In the genomic region with DNA sequence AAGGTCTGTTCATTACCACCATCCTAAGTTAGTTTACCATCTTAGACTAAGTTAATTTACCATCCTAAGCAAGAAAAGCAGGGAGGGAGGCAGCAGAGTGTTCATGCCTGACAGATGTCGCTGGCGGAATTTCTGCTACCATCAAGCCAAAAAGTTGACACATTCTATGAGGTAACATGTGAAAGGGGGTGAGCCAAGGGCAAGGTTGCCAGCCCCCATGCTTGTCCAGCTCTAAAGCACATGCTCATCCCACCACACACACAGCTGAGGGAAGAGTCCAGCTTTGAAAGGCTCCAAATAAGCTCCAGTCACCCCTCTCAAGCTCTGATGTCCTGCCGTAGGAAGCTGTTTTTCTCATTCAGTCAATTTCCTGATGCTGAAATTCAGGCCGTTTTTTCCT, we compare ENCODE assay signal across 17 cellular contexts. TPM values are rescaled to one million over a fixed set of nuclear protein-coding genes. Genes with fewer than 3 reads are reported as not detected.
DNase-seq lines count a peak whose midpoint lies in the region; ATAC-seq and TF ChIP-seq lines count a peak whose summit lies in the region.
"Had no signal": no experiment of that assay in that cellular context is flagged by ENCODE, and none has a peak within 500 bp of the region (broad histone marks: within the 10 kb centered on the region; RNA-seq: fewer than 3 reads in every experiment).

No MANE protein-coding gene starts in this region.

- H3K9ac ChIP-seq in BLaER1 = peak overlapping the region; percentile 38

- H3K27me3 Mint-ChIP-seq in CD4-positive, alpha-beta memory T cell = no peaks in the 10 kb centered on the region
- no peaks in the 10 kb centered on the region for H3K27me3 Mint-ChIP-seq in activated CD8-positive, alpha-beta T cell treated with anti-CD3 and anti-CD28 coated beads for 36 hours
- peaks cover 14 to 15% (median 15%) of the 10 kb centered on the region in 3 donors for H3K27me3 Mint-ChIP-seq in immature natural killer cell (ENCODE audit: low read depth in 3 of 3)

- H3K4me1 Mint-ChIP-seq in CD4-positive, alpha-beta memory T cell = peaks cover 77 to 100% (median 94%) of the 10 kb centered on the region in 4 donors
- peaks cover 95% of the 10 kb centered on the region for H3K4me1 Mint-ChIP-seq in activated CD8-positive, alpha-beta T cell treated with anti-CD3 and anti-CD28 coated beads for 36 hours (ENCODE audit: low read depth)
- H3K4me1 Mint-ChIP-seq in immature natural killer cell = peaks cover 99% of the 10 kb centered on the region in 2 donors

- H3K4me1 ChIP-seq in BLaER1 = peaks cover 99% of the 10 kb centered on the region
- H3K4me1 ChIP-seq in CD4-positive, alpha-beta memory T cell (ENCODE audit: insufficient read depth, low read length) = peaks cover 100% of the 10 kb centered on the region

- H4K20me1 ChIP-seq in BLaER1 = peaks cover 79% of the 10 kb centered on the region

- no peaks in the 10 kb centered on the region for H3K27me3 ChIP-seq in BLaER1
- H3K27me3 ChIP-seq in CD4-positive, alpha-beta memory T cell (ENCODE audit: insufficient read depth, low read length) = no peaks in the 10 kb centered on the region

- peak overlapping the region in 7 of 8 donors; percentile 77 to 92 (median 86) for H3K4me3 Mint-ChIP-seq in CD4-positive, alpha-beta memory T cell
- peak overlapping the region; percentile 96 for H3K4me3 Mint-ChIP-seq in activated CD8-positive, alpha-beta T cell treated with anti-CD3 and anti-CD28 coated beads for 36 hours
- H3K4me3 Mint-ChIP-seq in immature natural killer cell = peak overlapping the region; percentile 75 to 90 (median 81)

- intact Hi-C loops in CD4-positive, alpha-beta memory T cell (cut with micrococcal nuclease) = no loop called here
- intact Hi-C loops in activated CD8-positive, alpha-beta T cell treated with anti-CD3 and anti-CD28 coated beads for 36 hours (cut with micrococcal nuclease) = no loop called here
- intact Hi-C loops in left ventricle myocardium superior (cut with micrococcal nuclease) = no loop called here

- H3K27ac Mint-ChIP-seq in CD4-positive, alpha-beta memory T cell = peak overlapping the region; percentile 88 to 94 (median 91)
- peak overlapping the region; percentile 100 for H3K27ac Mint-ChIP-seq in activated CD8-positive, alpha-beta T cell treated with anti-CD3 and anti-CD28 coated beads for 36 hours
- H3K27ac Mint-ChIP-seq in immature natural killer cell = peak overlapping the region; percentile 95 to 99 (median 97)

- H3K36me3 ChIP-seq in BLaER1 = peaks cover 90% of the 10 kb centered on the region
- H3K36me3 ChIP-seq in CD4-positive, alpha-beta memory T cell (ENCODE audit: insufficient read depth, low read length) = peaks cover 78% of the 10 kb centered on the region

- TF ChIP-seq CTCF in activated CD8-positive, alpha-beta T cell treated with anti-CD3 and anti-CD28 coated beads for 36 hours (IDR thresholded peaks at IDR 0.05) = no peak

- ATAC-seq in activated CD8-positive, alpha-beta T cell treated with anti-CD3 and anti-CD28 coated beads for 36 hours = no peak
- ATAC-seq in left ventricle myocardium superior = no peak

- H3K9me3 ChIP-seq in BLaER1 = no peaks in the 10 kb centered on the region
- no peaks in the 10 kb centered on the region for H3K9me3 ChIP-seq in CD4-positive, alpha-beta memory T cell (ENCODE audit: control insufficient read depth in 1 of 2, low read length in 2 of 2)

- CTCF ChIA-PET in CD4-positive, alpha-beta memory T cell (lab: Charles Lee; ENCODE audit: partially characterized antibody) = interaction anchor here (1.4 to 8.8 kb wide), 5 partner anchors 13 to 96 kb away, joined by 4 to 132 read pairs (median 18); partner anchors contain the start of genes EIF2D and IKBKE
- CTCF ChIA-PET in activated CD8-positive, alpha-beta T cell treated with anti-CD3 and anti-CD28 coated beads for 36 hours (lab: Charles Lee) = interaction anchor here (1.0 to 24.5 kb wide), 6 partner anchors 11 to 76 kb away, joined by 3 to 583 read pairs (median 10); no protein-coding TSS in a partner anchor

- peaks cover 0 to 2% (median 0%) of the 10 kb centered on the region in 8 donors for H3K9me3 Mint-ChIP-seq in CD4-positive, alpha-beta memory T cell
- H3K9me3 Mint-ChIP-seq in activated CD8-positive, alpha-beta T cell treated with anti-CD3 and anti-CD28 coated beads for 36 hours = no peaks in the 10 kb centered on the region
- H3K9me3 Mint-ChIP-seq in immature natural killer cell = peaks cover 0 to 2% (median 0%) of the 10 kb centered on the region in 6 donors

- peak overlapping the region; percentile 93 for H3K27ac ChIP-seq in BLaER1
- H3K27ac ChIP-seq in CD4-positive, alpha-beta memory T cell (ENCODE audit: low read depth, low read length) = peak overlapping the region; percentile 53

- 0 out of 2 replicates have a peak overlapping the region, but pooled peaks have one; percentile 4 for H3K4me3 ChIP-seq in BLaER1
- H3K4me3 ChIP-seq in CD4-positive, alpha-beta memory T cell (ENCODE audit: low read length in 2 of 2) = peak overlapping the region; percentile 6 to 15
- H3K4me3 ChIP-seq: lung had no signal

- peaks cover 38 to 95% of the 10 kb centered on the region in 2 donors for H3K36me3 Mint-ChIP-seq in CD4-positive, alpha-beta memory T cell
- H3K36me3 Mint-ChIP-seq in activated CD8-positive, alpha-beta T cell treated with anti-CD3 and anti-CD28 coated beads for 36 hours (ENCODE audit: low read depth) = peaks cover 97% of the 10 kb centered on the region
- H3K36me3 Mint-ChIP-seq in immature natural killer cell = peaks cover 8 to 41% (median 14%) of the 10 kb centered on the region in 3 donors

- DNase-seq in CD4-positive, alpha-beta memory T cell = no peak
- DNase-seq in activated CD8-positive, alpha-beta T cell treated with anti-CD3 and anti-CD28 coated beads for 36 hours = no peak
- DNase-seq in immature natural killer cell (no peak), NCI-H2227 (lab: John Stamatoyannopoulos, UW; ENCODE audit: unreplicated experiment) (no peak), left ventricle myocardium superior (no peak), hepatic stellate cell (ENCODE audit: low spot score) (no peak)
- no peak for DNase-seq in activated effector memory CD4-positive, alpha-beta T cell treated with anti-CD3 and anti-CD28 coated beads, Interleukin-2, amount 50 U/mL, for 16 hours
- DNase-seq: AML-193; DMS 273 treated with DMSO at 0.1 percent for 48 hours; GF-D8; islet precursor cell; Karpas-422; NCI-H1105 treated with DMSO at 0.1 percent for 48 hours; SHP77 treated with DMSO at 0.1 percent for 48 hours; stimulated activated CD4-positive, alpha-beta T cell treated with anti-CD3 and anti-CD28 coated beads, Interleukin-4, amount 100 ng/mL, for 1 hour had no signal

- POLR2A ChIA-PET in CD4-positive, alpha-beta memory T cell (lab: Charles Lee; ENCODE audit: partially characterized antibody) = interaction anchor here (1.0 to 21.6 kb wide), 4 partner anchors 10 to 817 kb away, joined by 3 to 786 read pairs (median 98); no protein-coding TSS in a partner anchor
- POLR2A ChIA-PET in activated CD8-positive, alpha-beta T cell treated with anti-CD3 and anti-CD28 coated beads for 36 hours (lab: Charles Lee) = interaction anchor here (0.9 to 30.6 kb wide), 5 partner anchors 5 to 96 kb away, joined by 3 to 1021 read pairs (median 4); partner anchors contain the start of gene IKBKE

- H3K4me2 ChIP-seq in BLaER1 = peak overlapping the region; percentile 90

RNA-seq across cellular contexts. Expression of gene EIF2D, which starts 46.3 kb away (rescaled TPM):
- 10 to 100 TPM; 53.5 to 54.5 TPM for total RNA-seq in CD4-positive, alpha-beta memory T cell
- polyA plus RNA-seq in CD4-positive, alpha-beta memory T cell = 10 to 100 TPM; 33.5 to 38.9 TPM
- 100 to 1,000 TPM; 100 to 102 TPM for total RNA-seq in activated CD8-positive, alpha-beta T cell treated with anti-CD3 and anti-CD28 coated beads for 36 hours
- polyA plus RNA-seq in immature natural killer cell = 10 to 100 TPM; 12.9 to 24.2 (median 20.8) TPM
- total RNA-seq in left ventricle myocardium superior = 26.4 TPM

RNA-seq across cellular contexts. Expression of gene RASSF5, which starts 58.6 kb away (rescaled TPM):
- total RNA-seq in CD4-positive, alpha-beta memory T cell = 100 to 1,000 TPM; 186 to 190 TPM
- 100 to 1,000 TPM; 249 to 298 TPM for polyA plus RNA-seq in CD4-positive, alpha-beta memory T cell
- total RNA-seq in activated CD8-positive, alpha-beta T cell treated with anti-CD3 and anti-CD28 coated beads for 36 hours = 100 to 1,000 TPM; 215 to 218 TPM
- polyA plus RNA-seq in immature natural killer cell = 100 to 1,000 TPM; 218 to 459 (median 310) TPM
- total RNA-seq in left ventricle myocardium superior = 4.2 TPM

Comparison
In these comparisons a context has a peak if more than half of its experiments do, and no peak if none do; other contexts are left out.
1. RNA of gene RASSF5, which starts 58.6 kb away (total RNA-seq): 215 to 218 TPM in activated CD8-positive, alpha-beta T cell treated with anti-CD3 and anti-CD28 coated beads for 36 hours and 186 to 190 TPM in CD4-positive, alpha-beta memory T cell; 4.2 TPM in left ventricle myocardium superior (single experiment); every median in the first group is over 10 times any median in the second.
2. Peak in every context shown above with its lines, with median percentiles within 50 percentile points of each other: H3K27ac Mint-ChIP-seq and H3K4me3 Mint-ChIP-seq.